1 cellular context compared by ENCODE assay signal in genomic region chr18:76528477-76529432, GRCh38.
TF ChIP-seq lines count a peak whose summit lies in the region.

No MANE protein-coding gene starts in this region.

TF ChIP-seq in HepG2, 621 proteins besides CTCF, POLR2A, EP300 and RAD21 (continued from another document and continues in another):
- TF ChIP-seq CREM (IDR thresholded peaks at IDR 0.05) (0 out of 2 replicates have a peak, but pooled peaks have one; percentile 39), CREM (CRISPR knock-in tag; IDR thresholded peaks at IDR 0.05) (no peak), ZNF552 (CRISPR knock-in tag; IDR thresholded peaks at IDR 0.05; ENCODE audit: borderline replicate concordance) (no peak), ZBTB38 (CRISPR knock-in tag; IDR thresholded peaks at IDR 0.05) (no peak; the same call in 1 of the 2 replicates), LBX2 (CRISPR knock-in tag; IDR thresholded peaks at IDR 0.05; ENCODE audit: borderline replicate concordance) (no peak), KLF12 (CRISPR knock-in tag; IDR thresholded peaks at IDR 0.05; ENCODE audit: borderline replicate concordance) (no peak), TRIM24 (CRISPR knock-in tag; IDR thresholded peaks at IDR 0.05) (no peak), TMF1 (CRISPR knock-in tag; IDR thresholded peaks at IDR 0.05; ENCODE audit: low read depth) (no peak), CENPX (CRISPR knock-in tag; IDR thresholded peaks at IDR 0.05) (no peak), KDM4B (CRISPR knock-in tag; IDR thresholded peaks at IDR 0.05) (no peak), ZNF562 (CRISPR knock-in tag; IDR thresholded peaks at IDR 0.05; ENCODE audit: borderline replicate concordance) (no peak), RBM39 (IDR thresholded peaks at IDR 0.05; ENCODE audit: low read depth, low read length, poor library complexity, severe bottlenecking) (no peak), PAF1 (CRISPR knock-in tag; IDR thresholded peaks at IDR 0.05) (no peak), ISX (CRISPR knock-in tag; conservative IDR thresholded peaks at IDR 0.05) (no peak), ZNF510 (CRISPR knock-in tag; IDR thresholded peaks at IDR 0.05; ENCODE audit: low read depth) (no peak), ZNF253 (CRISPR knock-in tag; IDR thresholded peaks at IDR 0.05; ENCODE audit: borderline replicate concordance) (no peak), PTBP1 (IDR thresholded peaks at IDR 0.05; ENCODE audit: low read depth, low read length, poor library complexity, severe bottlenecking) (no peak), NFYC (CRISPR knock-in tag; IDR thresholded peaks at IDR 0.05) (no peak), GATAD2A (CRISPR knock-in tag; IDR thresholded peaks at IDR 0.05) (0 out of 2 replicates have a peak, but pooled peaks have one; percentile 3), HNRNPUL1 (IDR thresholded peaks at IDR 0.05; ENCODE audit: low read depth, low read length) (no peak), JUNB (CRISPR knock-in tag; IDR thresholded peaks at IDR 0.05; ENCODE audit: borderline replicate concordance) (no peak), ZNF609 (CRISPR knock-in tag; IDR thresholded peaks at IDR 0.05; ENCODE audit: borderline replicate concordance) (no peak), ZNF3 (CRISPR knock-in tag; IDR thresholded peaks at IDR 0.05) (no peak), ZZZ3 (CRISPR knock-in tag; IDR thresholded peaks at IDR 0.05; ENCODE audit: borderline replicate concordance) (no peak), ZNF629 (CRISPR knock-in tag; conservative IDR thresholded peaks at IDR 0.05) (no peak), HNRNPLL (IDR thresholded peaks at IDR 0.05; ENCODE audit: low read depth, low read length, poor library complexity, severe bottlenecking) (no peak), ZBED4 (CRISPR knock-in tag; IDR thresholded peaks at IDR 0.05; ENCODE audit: borderline replicate concordance) (no peak), HINFP (CRISPR knock-in tag; IDR thresholded peaks at IDR 0.05; ENCODE audit: low read depth) (no peak), CBX1 (IDR thresholded peaks at IDR 0.05; ENCODE audit: low read depth) (no peak), ZSCAN12 (CRISPR knock-in tag; IDR thresholded peaks at IDR 0.05) (no peak), MXI1 (IDR thresholded peaks at IDR 0.05; ENCODE audit: borderline replicate concordance, low read depth, low read length) (0 out of 3 replicates have a peak, but pooled peaks have one; percentile 17), ZFP90 (CRISPR knock-in tag; IDR thresholded peaks at IDR 0.05; ENCODE audit: borderline replicate concordance) (peak; percentile 33; the same call in 1 of the 2 replicates), MED1 (CRISPR knock-in tag; IDR thresholded peaks at IDR 0.05) (no peak; the same call in 1 of the 2 replicates), ZNF484 (CRISPR knock-in tag; IDR thresholded peaks at IDR 0.05; ENCODE audit: borderline replicate concordance, low read depth) (no peak), TSC22D2 (CRISPR knock-in tag; IDR thresholded peaks at IDR 0.05; ENCODE audit: borderline replicate concordance) (no peak), ZNF569 (CRISPR knock-in tag; IDR thresholded peaks at IDR 0.05; ENCODE audit: borderline replicate concordance) (no peak), ZNF513 (CRISPR knock-in tag; conservative IDR thresholded peaks at IDR 0.05) (no peak), KDM5B (CRISPR knock-in tag; IDR thresholded peaks at IDR 0.05; ENCODE audit: borderline replicate concordance) (peak; percentile 36; the same call in 1 of the 2 replicates)
- TF ChIP-seq, protein P1, sequence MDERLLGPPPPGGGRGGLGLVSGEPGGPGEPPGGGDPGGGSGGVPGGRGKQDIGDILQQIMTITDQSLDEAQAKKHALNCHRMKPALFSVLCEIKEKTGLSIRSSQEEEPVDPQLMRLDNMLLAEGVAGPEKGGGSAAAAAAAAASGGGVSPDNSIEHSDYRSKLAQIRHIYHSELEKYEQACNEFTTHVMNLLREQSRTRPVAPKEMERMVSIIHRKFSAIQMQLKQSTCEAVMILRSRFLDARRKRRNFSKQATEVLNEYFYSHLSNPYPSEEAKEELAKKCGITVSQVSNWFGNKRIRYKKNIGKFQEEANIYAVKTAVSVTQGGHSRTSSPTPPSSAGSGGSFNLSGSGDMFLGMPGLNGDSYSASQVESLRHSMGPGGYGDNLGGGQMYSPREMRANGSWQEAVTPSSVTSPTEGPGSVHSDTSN (CRISPR knock-in tag; IDR thresholded peaks at IDR 0.05): no peak
- TF ChIP-seq, protein P2, sequence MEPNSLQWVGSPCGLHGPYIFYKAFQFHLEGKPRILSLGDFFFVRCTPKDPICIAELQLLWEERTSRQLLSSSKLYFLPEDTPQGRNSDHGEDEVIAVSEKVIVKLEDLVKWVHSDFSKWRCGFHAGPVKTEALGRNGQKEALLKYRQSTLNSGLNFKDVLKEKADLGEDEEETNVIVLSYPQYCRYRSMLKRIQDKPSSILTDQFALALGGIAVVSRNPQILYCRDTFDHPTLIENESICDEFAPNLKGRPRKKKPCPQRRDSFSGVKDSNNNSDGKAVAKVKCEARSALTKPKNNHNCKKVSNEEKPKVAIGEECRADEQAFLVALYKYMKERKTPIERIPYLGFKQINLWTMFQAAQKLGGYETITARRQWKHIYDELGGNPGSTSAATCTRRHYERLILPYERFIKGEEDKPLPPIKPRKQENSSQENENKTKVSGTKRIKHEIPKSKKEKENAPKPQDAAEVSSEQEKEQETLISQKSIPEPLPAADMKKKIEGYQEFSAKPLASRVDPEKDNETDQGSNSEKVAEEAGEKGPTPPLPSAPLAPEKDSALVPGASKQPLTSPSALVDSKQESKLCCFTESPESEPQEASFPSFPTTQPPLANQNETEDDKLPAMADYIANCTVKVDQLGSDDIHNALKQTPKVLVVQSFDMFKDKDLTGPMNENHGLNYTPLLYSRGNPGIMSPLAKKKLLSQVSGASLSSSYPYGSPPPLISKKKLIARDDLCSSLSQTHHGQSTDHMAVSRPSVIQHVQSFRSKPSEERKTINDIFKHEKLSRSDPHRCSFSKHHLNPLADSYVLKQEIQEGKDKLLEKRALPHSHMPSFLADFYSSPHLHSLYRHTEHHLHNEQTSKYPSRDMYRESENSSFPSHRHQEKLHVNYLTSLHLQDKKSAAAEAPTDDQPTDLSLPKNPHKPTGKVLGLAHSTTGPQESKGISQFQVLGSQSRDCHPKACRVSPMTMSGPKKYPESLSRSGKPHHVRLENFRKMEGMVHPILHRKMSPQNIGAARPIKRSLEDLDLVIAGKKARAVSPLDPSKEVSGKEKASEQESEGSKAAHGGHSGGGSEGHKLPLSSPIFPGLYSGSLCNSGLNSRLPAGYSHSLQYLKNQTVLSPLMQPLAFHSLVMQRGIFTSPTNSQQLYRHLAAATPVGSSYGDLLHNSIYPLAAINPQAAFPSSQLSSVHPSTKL (CRISPR knock-in tag; IDR thresholded peaks at IDR 0.05): no peak; the same call in 1 of the 2 replicates
- TF ChIP-seq, protein P3, sequence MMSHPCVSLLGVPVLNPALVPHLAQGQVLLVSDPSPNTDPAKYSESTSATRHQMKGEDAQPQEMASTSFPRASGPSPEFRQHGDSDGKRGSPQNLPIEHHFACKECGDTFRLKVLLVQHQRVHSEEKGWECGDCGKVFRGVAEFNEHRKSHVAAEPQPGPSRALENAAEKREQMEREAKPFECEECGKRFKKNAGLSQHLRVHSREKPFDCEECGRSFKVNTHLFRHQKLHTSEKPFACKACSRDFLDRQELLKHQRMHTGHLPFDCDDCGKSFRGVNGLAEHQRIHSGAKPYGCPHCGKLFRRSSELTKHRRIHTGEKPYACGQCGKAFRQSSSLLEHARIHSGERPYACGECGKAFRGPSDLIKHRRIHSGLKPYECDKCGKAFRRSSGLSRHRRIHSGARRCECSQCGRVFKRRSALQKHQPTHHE (CRISPR knock-in tag; IDR thresholded peaks at IDR 0.05; ENCODE audit: borderline replicate concordance): no peak
- TF ChIP-seq, protein P4, sequence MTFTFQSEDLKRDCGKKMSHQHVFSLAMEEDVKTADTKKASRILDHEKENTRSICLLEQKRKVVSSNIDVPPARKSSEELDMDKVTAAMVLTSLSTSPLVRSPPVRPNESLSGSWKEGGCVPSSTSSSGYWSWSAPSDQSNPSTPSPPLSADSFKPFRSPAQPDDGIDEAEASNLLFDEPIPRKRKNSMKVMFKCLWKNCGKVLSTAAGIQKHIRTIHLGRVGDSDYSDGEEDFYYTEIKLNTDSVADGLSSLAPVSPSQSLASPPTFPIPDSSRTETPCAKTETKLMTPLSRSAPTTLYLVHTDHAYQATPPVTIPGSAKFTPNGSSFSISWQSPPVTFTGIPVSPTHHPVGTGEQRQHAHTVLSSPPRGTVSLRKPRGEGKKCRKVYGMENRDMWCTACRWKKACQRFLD (CRISPR knock-in tag; IDR thresholded peaks at IDR 0.05; ENCODE audit: borderline replicate concordance): no peak
